1 cellular context compared by ENCODE assay signal in genomic region chr17:41910701-41911391, GRCh38.
TF ChIP-seq lines count a peak whose summit lies in the region.

No MANE protein-coding gene starts in this region.

TF ChIP-seq in SK-N-SH, 30 proteins besides CTCF, POLR2A, EP300 and RAD21 (continued from another document):
- TF ChIP-seq MEF2A (IDR thresholded peaks at IDR 0.05; ENCODE audit: borderline replicate concordance, low read depth) = no peak
